Comparison of ENCODE assay signal across 12 cellular contexts in genomic region chr14:68736519-68736918, GRCh38. TPM values are rescaled to one million over a fixed set of nuclear protein-coding genes. Genes with fewer than 3 reads are reported as not detected.
DNase-seq lines count a peak whose midpoint lies in the region; ATAC-seq and TF ChIP-seq lines count a peak whose summit lies in the region.
"Had no signal": no experiment of that assay in that cellular context is flagged by ENCODE, and none has a peak within 500 bp of the region (broad histone marks: within the 10 kb centered on the region; RNA-seq: fewer than 3 reads in every experiment).

No MANE protein-coding gene starts in this region.

- 83% methylated on average over 5 of the region's 8 CpGs for WGBS in mammary epithelial cell (ENCODE audit: low coverage, missing lambda C conversion rate)
- 45 to 60% (median 58%) methylated on average over 8 of the region's 8 CpGs for WGBS in heart left ventricle, 4 donors
- 36% methylated on average over 8 of the region's 8 CpGs for WGBS in urinary bladder

- H2AFZ ChIP-seq in mammary epithelial cell (ENCODE audit: low read depth, low read length) (no peak overlapping the region), osteoblast (ENCODE audit: low read length) (peak overlapping the region; percentile 88)

- H3K79me2 ChIP-seq in mammary epithelial cell (ENCODE audit: insufficient read depth, low read length) (no peaks in the 10 kb centered on the region), osteoblast (ENCODE audit: insufficient read depth, low read length) (no peaks in the 10 kb centered on the region)

- no peak overlapping the region for H3K9ac ChIP-seq in mammary epithelial cell (ENCODE audit: insufficient read depth, low read length)

- no peak for DNase-seq in breast epithelium (ENCODE audit: low spot score in 2 of 2)
- DNase-seq in mammary epithelial cell, result no peak
- DNase-seq in heart left ventricle, result no peak
- peak; percentile 62 for DNase-seq in osteoblast (ENCODE audit: insufficient read length, low spot score, missing footprints)
- no peak for DNase-seq in NCI-H1436 treated with DMSO at 0.1 percent for 48 hours (lab: John Stamatoyannopoulos, UW)
- DNase-seq in left colon, result no peak
- no peak for DNase-seq in activated naive CD4-positive, alpha-beta T cell treated with Interleukin-2 at 50 U/mL for 16 hours
- DNase-seq: activated CD4-positive, CD25-positive, alpha-beta regulatory T cell treated with anti-CD3 and anti-CD28 coated beads, Interleukin-2, amount 50 U/mL, for 72 hours; activated naive CD8-positive, alpha-beta T cell treated with anti-CD3 and anti-CD28 coated beads, Interleukin-2, amount 10 ng/mL, durations not matched to agents 7 days and 5 days; GDM1; NCI-H1694 treated with DMSO at 0.1 percent for 48 hours had no signal

- intact Hi-C loops in breast epithelium (cut with DNase I; ENCODE audit: low total_unique reads), result no loop called here
- intact Hi-C loops in mammary epithelial cell (cut with micrococcal nuclease), result no loop called here
- intact Hi-C loops in heart left ventricle (cut with DNase I), result loop anchor here in 2 of 10 donors (5.0 kb wide), 1 partner anchor 46 kb away; no protein-coding TSS in a partner anchor
- intact Hi-C loops in left colon (cut with DNase I, micrococcal nuclease), result no loop called here

- H3K4me1 ChIP-seq in breast epithelium (no peaks in the 10 kb centered on the region), mammary epithelial cell (ENCODE audit: insufficient read depth, low read length) (peaks cover 7% of the 10 kb centered on the region), heart left ventricle (peaks cover 0 to 60% (median 27%) of the 10 kb centered on the region in 12 donors), osteoblast (ENCODE audit: insufficient read depth, low read length) (no peaks in the 10 kb centered on the region), urinary bladder (ENCODE audit: insufficient read depth) (no peaks in the 10 kb centered on the region)

- H3K4me2 ChIP-seq in mammary epithelial cell (ENCODE audit: insufficient read depth, low read depth, low read length), result no peak overlapping the region
- H3K4me2 ChIP-seq in osteoblast (ENCODE audit: insufficient read depth, low read length), result no peak overlapping the region

- no peaks in the 10 kb centered on the region for H3K27me3 ChIP-seq in breast epithelium
- H3K27me3 ChIP-seq in mammary epithelial cell (ENCODE audit: insufficient read depth, low read length), result no peaks in the 10 kb centered on the region
- no peaks in the 10 kb centered on the region for H3K27me3 ChIP-seq in heart left ventricle
- no peaks in the 10 kb centered on the region for H3K27me3 ChIP-seq in osteoblast (ENCODE audit: insufficient read depth, low read length)

- H3K27ac ChIP-seq in breast epithelium (peak overlapping the region; percentile 66 to 90), mammary epithelial cell (ENCODE audit: insufficient read depth, low read depth, low read length) (no peak overlapping the region), heart left ventricle (peak overlapping the region; percentile 38 to 84 (median 68)), osteoblast (ENCODE audit: low read depth, low read length) (no peak overlapping the region), urinary bladder (ENCODE audit: low read depth) (peak overlapping the region; percentile 53)

- H3K36me3 ChIP-seq in breast epithelium, result no peaks in the 10 kb centered on the region
- H3K36me3 ChIP-seq in mammary epithelial cell (ENCODE audit: insufficient read depth, low read length), result no peaks in the 10 kb centered on the region
- H3K36me3 ChIP-seq in heart left ventricle, result no peaks in the 10 kb centered on the region
- H3K36me3 ChIP-seq in osteoblast (ENCODE audit: insufficient read depth, low read length), result no peaks in the 10 kb centered on the region
- H3K36me3 ChIP-seq in urinary bladder (ENCODE audit: insufficient read depth), result no peaks in the 10 kb centered on the region

- H4K20me1 ChIP-seq in mammary epithelial cell (ENCODE audit: insufficient read depth, low read length) (no peaks in the 10 kb centered on the region), osteoblast (ENCODE audit: insufficient read depth, low read length) (no peaks in the 10 kb centered on the region)

- in situ Hi-C loops in mammary epithelial cell (cut with MboI; ENCODE audit: low sequenced_read_pairs in 2 of 2), result no loop called here

- ATAC-seq in heart left ventricle, result peak in 3 of 4 donors; percentile 4 to 35 (median 26)
- ATAC-seq in left colon, result no peak

- TF ChIP-seq POLR2A in breast epithelium (IDR thresholded peaks at IDR 0.05) (no peak), heart left ventricle (IDR thresholded peaks at IDR 0.05) (no peak)

- CTCF ChIA-PET in mammary epithelial cell (lab: Charles Lee; ENCODE audit: low non-redundant PET), result no interaction called here

- BruUV-seq in mammary epithelial cell (replicated peaks; lab: Mats Ljungman, UMichigan), result no TSS peak

- TF ChIP-seq CTCF in breast epithelium (IDR thresholded peaks at IDR 0.05) (no peak), mammary epithelial cell (conservative IDR thresholded peaks at IDR 0.05 in 1 of 2, IDR thresholded peaks at IDR 0.05 in 1 of 2; ENCODE audit: extremely low read depth in 1 of 2, insufficient read depth in 1 of 2, low read depth in 1 of 2, low read length in 2 of 2) (no peak), heart left ventricle (IDR thresholded peaks at IDR 0.05) (no peak), osteoblast (IDR thresholded peaks at IDR 0.05; ENCODE audit: extremely low read depth, low read depth, low read length) (no peak)

- dilution Hi-C loops in mammary epithelial cell (cut with HindIII; ENCODE audit: low sequenced_read_pairs), result no loop called here

- no peaks in the 10 kb centered on the region for H3K9me3 ChIP-seq in breast epithelium
- no peaks in the 10 kb centered on the region for H3K9me3 ChIP-seq in mammary epithelial cell (replicated peaks; ENCODE audit: insufficient read depth, low read length)
- peaks cover 0 to 6% (median 0%) of the 10 kb centered on the region in 12 donors for H3K9me3 ChIP-seq in heart left ventricle
- H3K9me3 ChIP-seq in osteoblast (ENCODE audit: low read depth, low read length), result peaks cover 2% of the 10 kb centered on the region

- H3K4me3 ChIP-seq in breast epithelium (no peak overlapping the region), mammary epithelial cell (replicated peaks in 1 of 3; ENCODE audit: insufficient read depth in 1 of 3, low read depth in 2 of 3, low read length in 3 of 3) (no peak overlapping the region), heart left ventricle (no peak overlapping the region), osteoblast (ENCODE audit: insufficient read depth, low read length) (no peak overlapping the region), urinary bladder (ENCODE audit: low read depth, low read length) (no peak overlapping the region)

RNA-seq across cellular contexts. Expression of gene ZFP36L1, which starts 56.3 kb away (rescaled TPM):
- total RNA-seq in breast epithelium, result 100 to 1,000 TPM; 198 to 737 (median 492) TPM
- 100 to 1,000 TPM; 169 to 373 TPM for total RNA-seq in mammary epithelial cell
- polyA plus RNA-seq in mammary epithelial cell, result 140 TPM
- polyA minus RNA-seq in mammary epithelial cell, result 99.0 TPM
- 100 to 1,000 TPM in 3 of 9 donors, 10 to 100 TPM in 6; 47.8 to 183 (median 68.9) TPM for total RNA-seq in heart left ventricle
- polyA plus RNA-seq in heart left ventricle, result 10 to 100 TPM; 21.2 to 84.5 TPM
- total RNA-seq in osteoblast, result 46.7 and 47.1 TPM in 2 replicates
- total RNA-seq in urinary bladder, result 82.2 TPM
- polyA plus RNA-seq in urinary bladder, result 653 TPM
- 100 to 1,000 TPM in 1 of 2 donors, 10 to 100 TPM in 1; 79.2 to 127 TPM for total RNA-seq in left colon

Comparison
In these comparisons a context has a peak if more than half of its experiments do, and no peak if none do; other contexts are left out.
1. H3K27ac ChIP-seq: peak in breast epithelium (2 of 2), heart left ventricle (12 of 12) and urinary bladder (single experiment); none in mammary epithelial cell (single experiment) and osteoblast (single experiment).